1 cellular context compared by ENCODE assay signal in the genomic region with DNA sequence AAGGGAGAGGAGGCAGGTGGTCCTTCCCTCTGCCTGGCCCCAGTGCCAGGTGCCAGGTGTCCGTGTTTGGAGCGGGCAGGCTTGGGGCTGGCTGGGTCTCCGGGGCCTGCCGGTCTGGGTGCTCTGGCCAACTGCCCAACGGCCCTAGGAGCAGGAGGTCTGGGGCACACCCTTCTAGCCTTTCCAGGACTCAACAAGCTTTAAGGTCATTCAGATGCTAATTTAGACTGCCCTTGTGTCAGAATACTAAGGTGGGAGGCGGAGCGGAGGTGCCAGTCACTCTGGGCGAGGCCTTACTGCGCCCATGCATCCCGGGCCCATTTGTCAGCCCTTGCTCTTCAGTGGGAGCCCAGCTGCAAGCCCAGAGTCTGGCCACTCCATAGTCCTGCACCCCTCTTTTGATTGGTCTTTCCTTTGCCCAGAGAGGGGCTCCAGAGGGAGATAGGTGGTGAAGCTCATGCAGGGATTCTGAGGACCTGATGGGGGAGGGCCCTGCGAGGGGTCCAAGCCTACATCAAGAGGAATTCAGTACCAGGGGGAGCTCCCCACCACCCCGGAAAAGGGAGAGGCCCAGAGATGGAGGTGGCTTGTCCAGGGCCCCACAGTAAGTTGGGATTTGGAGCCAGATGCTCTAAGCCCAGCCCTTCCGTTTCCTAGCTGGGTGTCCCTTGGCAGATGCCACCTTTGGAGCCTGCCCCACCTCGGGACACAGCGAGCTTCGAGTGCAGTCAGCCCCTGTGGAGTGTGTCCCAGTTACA.
TF ChIP-seq lines count a peak whose summit lies in the region.

No MANE protein-coding gene starts in this region.

TF ChIP-seq in WTC11, 78 proteins besides CTCF, POLR2A, EP300 and RAD21 (continued from another document):
- TF ChIP-seq CBFB (CRISPR knock-in tag; IDR thresholded peaks at IDR 0.05; ENCODE audit: low read depth) (0 out of 2 replicates have a peak, but pooled peaks have one; percentile 39), PRRX2 (CRISPR knock-in tag; IDR thresholded peaks at IDR 0.05) (peak; percentile 26; the same call in 1 of the 2 replicates), NFATC4 (CRISPR knock-in tag; IDR thresholded peaks at IDR 0.05) (0 out of 2 replicates have a peak, but pooled peaks have one; percentile 42)
- TF ChIP-seq, protein P1, sequence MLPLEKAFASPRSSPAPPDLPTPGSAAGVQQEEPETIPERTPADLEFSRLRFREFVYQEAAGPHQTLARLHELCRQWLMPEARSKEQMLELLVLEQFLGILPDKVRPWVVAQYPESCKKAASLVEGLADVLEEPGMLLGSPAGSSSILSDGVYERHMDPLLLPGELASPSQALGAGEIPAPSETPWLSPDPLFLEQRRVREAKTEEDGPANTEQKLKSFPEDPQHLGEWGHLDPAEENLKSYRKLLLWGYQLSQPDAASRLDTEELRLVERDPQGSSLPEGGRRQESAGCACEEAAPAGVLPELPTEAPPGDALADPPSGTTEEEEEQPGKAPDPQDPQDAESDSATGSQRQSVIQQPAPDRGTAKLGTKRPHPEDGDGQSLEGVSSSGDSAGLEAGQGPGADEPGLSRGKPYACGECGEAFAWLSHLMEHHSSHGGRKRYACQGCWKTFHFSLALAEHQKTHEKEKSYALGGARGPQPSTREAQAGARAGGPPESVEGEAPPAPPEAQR (CRISPR knock-in tag; IDR thresholded peaks at IDR 0.05) = no peak
